24 cellular contexts compared by ENCODE assay signal in the genomic region with DNA sequence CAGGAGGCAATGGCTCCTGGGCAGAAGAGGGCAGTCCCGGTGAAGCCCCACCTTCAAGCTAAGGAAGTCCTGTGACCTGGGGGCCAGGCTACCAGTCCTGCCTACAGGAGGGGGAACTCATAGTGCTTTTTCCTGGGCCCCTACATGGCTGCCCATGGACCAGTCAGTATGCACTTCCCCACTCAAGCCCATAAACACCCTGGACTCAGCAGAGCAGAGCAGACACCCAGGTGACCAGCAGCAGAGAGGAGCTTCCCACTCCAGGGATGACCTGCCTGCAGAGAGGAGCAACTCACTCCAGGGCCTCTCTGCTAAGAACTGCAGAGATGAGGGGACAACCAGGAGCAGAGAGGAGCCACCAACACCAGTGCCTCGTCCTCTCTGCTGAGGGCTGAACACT. TPM values are rescaled to one million over a fixed set of nuclear protein-coding genes. Genes with fewer than 3 reads are reported as not detected.
A peak's percentile ranks its signal among the peaks of the same experiment; 100 is the strongest.
DNase-seq lines count a peak whose midpoint lies in the region; ATAC-seq, FAIRE-seq and TF ChIP-seq lines count a peak whose summit lies in the region.
"Had no signal": no experiment of that assay in that cellular context is flagged by ENCODE, and none has a peak within 500 bp of the region (broad histone marks: within the 10 kb centered on the region; RNA-seq: fewer than 3 reads in every experiment).

No MANE protein-coding gene starts in this region.

- intact Hi-C loops in K562 (cut with micrococcal nuclease) = no loop called here

- no peak overlapping the region for H3K27ac ChIP-seq in K562 (ENCODE audit: extremely low read depth, low read depth, low read length)
- H3K27ac ChIP-seq: BLaER1 treated with 17β-estradiol and CSF1 and Interleukin-3, amounts not matched to agents 10 nM and 100 nM; C4-2B had no signal

- TF ChIP-seq CTCF in K562 (IDR thresholded peaks at IDR 0.05 in 2 of 3, conservative IDR thresholded peaks at IDR 0.05 in 1 of 3; ENCODE audit: insufficient read depth in 2 of 3, low read depth in 1 of 3, low read length in 3 of 3) = no peak
- TF ChIP-seq CTCF in type B pancreatic cell (conservative IDR thresholded peaks at IDR 0.05) = no peak

- CTCF ChIA-PET in K562 (lab: Yijun Ruan, JAX; ENCODE audit: low intra/inter-chr PET ratio) = no interaction called here

- H3K4me3 Mint-ChIP-seq in stimulated activated naive CD8-positive, alpha-beta T cell treated with anti-CD3 and anti-CD28 coated beads, Interleukin-15, amount 100 ng/mL, for 72 hours = no peak overlapping the region
- no peak overlapping the region for H3K4me3 Mint-ChIP-seq in stimulated activated effector memory CD8-positive, alpha-beta T cell treated with anti-CD3 and anti-CD28 coated beads, Interleukin-12 subunit alpha, Interleukin-12 subunit beta, amount 100 ng/mL, for 72 hours
- no peak overlapping the region for H3K4me3 Mint-ChIP-seq in type B pancreatic cell
- H3K4me3 Mint-ChIP-seq: B cell; CD4-positive, alpha-beta T cell; CD8-positive, alpha-beta T cell had no signal

- H3K27me3 ChIP-seq in K562 (ENCODE audit: control insufficient read depth in 2 of 2, insufficient read depth in 2 of 2, low read length in 2 of 2) = peaks cover 4 to 34% of the 10 kb centered on the region in 2 experiments; a peak in 4 of 5 replicates
- H3K27me3 ChIP-seq: BLaER1 treated with 17β-estradiol and CSF1 and Interleukin-3, amounts not matched to agents 10 nM and 100 nM had no signal

- 0% methylated on average over 2 of the region's 2 CpGs for WGBS in K562 (ENCODE audit: insufficient coverage, low coverage, missing lambda C conversion rate)

- POLR2A ChIA-PET in K562 (lab: Yijun Ruan, JAX) = interaction anchor here (0.6 to 1.4 kb wide), 5 partner anchors 9 to 468 kb away, joined by 3 to 7 read pairs (median 4); no protein-coding TSS in a partner anchor

- no peaks in the 10 kb centered on the region for H3K79me2 ChIP-seq in K562 (ENCODE audit: control insufficient read depth, insufficient read depth, low read length)

- H3K9me3 Mint-ChIP-seq in stimulated activated naive CD8-positive, alpha-beta T cell treated with anti-CD3 and anti-CD28 coated beads, Interleukin-15, amount 100 ng/mL, for 72 hours = no peaks in the 10 kb centered on the region
- H3K9me3 Mint-ChIP-seq in stimulated activated effector memory CD8-positive, alpha-beta T cell treated with anti-CD3 and anti-CD28 coated beads, Interleukin-12 subunit alpha, Interleukin-12 subunit beta, amount 100 ng/mL, for 72 hours = no peaks in the 10 kb centered on the region
- no peaks in the 10 kb centered on the region for H3K9me3 Mint-ChIP-seq in type B pancreatic cell
- H3K9me3 Mint-ChIP-seq: CD4-positive, alpha-beta T cell; CD8-positive, alpha-beta T cell had no signal

- no peaks in the 10 kb centered on the region for H3K9me1 ChIP-seq in K562 (ENCODE audit: control insufficient read depth, insufficient read depth, low read length)

- H3K36me3 Mint-ChIP-seq in stimulated activated effector memory CD8-positive, alpha-beta T cell treated with anti-CD3 and anti-CD28 coated beads, Interleukin-12 subunit alpha, Interleukin-12 subunit beta, amount 100 ng/mL, for 72 hours = no peaks in the 10 kb centered on the region
- H3K36me3 Mint-ChIP-seq in type B pancreatic cell = no peaks in the 10 kb centered on the region
- H3K36me3 Mint-ChIP-seq: CD8-positive, alpha-beta T cell had no signal

- no peak overlapping the region for H3K27ac Mint-ChIP-seq in stimulated activated naive CD8-positive, alpha-beta T cell treated with anti-CD3 and anti-CD28 coated beads, Interleukin-15, amount 100 ng/mL, for 72 hours
- H3K27ac Mint-ChIP-seq in stimulated activated effector memory CD8-positive, alpha-beta T cell treated with anti-CD3 and anti-CD28 coated beads, Interleukin-12 subunit alpha, Interleukin-12 subunit beta, amount 100 ng/mL, for 72 hours = no peak overlapping the region
- H3K27ac Mint-ChIP-seq in type B pancreatic cell = no peak overlapping the region
- H3K27ac Mint-ChIP-seq: B cell; CD4-positive, alpha-beta T cell; CD8-positive, alpha-beta T cell had no signal

- no peaks in the 10 kb centered on the region for H4K20me1 ChIP-seq in K562 (replicated peaks; ENCODE audit: control insufficient read depth, insufficient read depth, low read length)
- H4K20me1 ChIP-seq: BLaER1 treated with 17β-estradiol and CSF1 and Interleukin-3, amounts not matched to agents 10 nM and 100 nM had no signal

- no peaks in the 10 kb centered on the region for H3K27me3 Mint-ChIP-seq in stimulated activated naive CD8-positive, alpha-beta T cell treated with anti-CD3 and anti-CD28 coated beads, Interleukin-15, amount 100 ng/mL, for 72 hours
- H3K27me3 Mint-ChIP-seq in type B pancreatic cell = peaks cover 17% of the 10 kb centered on the region

- TF ChIP-seq EP300 in K562 (IDR thresholded peaks at IDR 0.05; ENCODE audit: low read length) = no peak

- H3K4me1 Mint-ChIP-seq in stimulated activated naive CD8-positive, alpha-beta T cell treated with anti-CD3 and anti-CD28 coated beads, Interleukin-15, amount 100 ng/mL, for 72 hours = no peaks in the 10 kb centered on the region
- H3K4me1 Mint-ChIP-seq in stimulated activated effector memory CD8-positive, alpha-beta T cell treated with anti-CD3 and anti-CD28 coated beads, Interleukin-12 subunit alpha, Interleukin-12 subunit beta, amount 100 ng/mL, for 72 hours = no peaks in the 10 kb centered on the region
- no peaks in the 10 kb centered on the region for H3K4me1 Mint-ChIP-seq in type B pancreatic cell (ENCODE audit: unreplicated experiment)
- H3K4me1 Mint-ChIP-seq: B cell had no signal

- no peak for TF ChIP-seq POLR2A in K562 (conservative IDR thresholded peaks at IDR 0.05)

- FAIRE-seq in K562 (lab: Jason Lieb, UNC) = no peak
- FAIRE-seq: A204.1, D721Med, G401.6, GM12891, GM19239 had no signal

- DNase-seq in stimulated activated naive CD8-positive, alpha-beta T cell treated with anti-CD3 and anti-CD28 coated beads, Interleukin-15, Interleukin-2, amounts not matched to agents 100 U/mL and 50 U/mL, for 24 hours = no peak
- no peak for DNase-seq in stimulated activated naive CD8-positive, alpha-beta T cell treated with anti-CD3 and anti-CD28 coated beads, Interleukin-15, amount 100 ng/mL, for 72 hours
- no peak for DNase-seq in K562 (ENCODE audit: extremely low read depth in 1 of 4, low spot score in 3 of 4)
- no peak for DNase-seq in stimulated activated effector memory CD8-positive, alpha-beta T cell treated with anti-CD3 and anti-CD28 coated beads, Interleukin-12 subunit alpha, Interleukin-12 subunit beta, amount 100 ng/mL, for 72 hours (ENCODE audit: low spot score in 2 of 2)
- DNase-seq in AG20443 (ENCODE audit: low spot score) = no peak
- DNase-seq in type B pancreatic cell (ENCODE audit: extremely low spot score, unreplicated experiment) = no peak
- DNase-seq: 8988T; ACHN; AML-193; Caco-2; Calu3; CD4-positive, alpha-beta T cell; CD8-positive, alpha-beta T cell; DMS79 treated with DMSO at 0.1 percent for 48 hours; GF-D8 had no signal

- in situ Hi-C loops in K562 (cut with MboI) = no loop called here

- H3K9ac ChIP-seq in K562 (ENCODE audit: insufficient read depth in 1 of 2, low read depth in 2 of 2, low read length in 2 of 2) = no peak overlapping the region; a peak in 1 of 4 replicates
- H3K9ac ChIP-seq: BLaER1 treated with 17β-estradiol and CSF1 and Interleukin-3, amounts not matched to agents 10 nM and 100 nM had no signal

- H3K4me2 ChIP-seq in K562 (ENCODE audit: insufficient read depth, low read length) = no peak overlapping the region
- H3K4me2 ChIP-seq: BLaER1 treated with 17β-estradiol and CSF1 and Interleukin-3, amounts not matched to agents 10 nM and 100 nM had no signal

- no peaks in the 10 kb centered on the region for H3K36me3 ChIP-seq in K562 (ENCODE audit: control insufficient read depth, insufficient read depth, low read length)
- H3K36me3 ChIP-seq: BLaER1 treated with 17β-estradiol and CSF1 and Interleukin-3, amounts not matched to agents 10 nM and 100 nM had no signal

- H2AFZ ChIP-seq in K562 (ENCODE audit: low read depth, low read length) = no peak overlapping the region

- peaks cover 0 to 6% of the 10 kb centered on the region in 2 experiments; a peak in 1 of 5 replicates for H3K4me1 ChIP-seq in K562 (replicated peaks in 1 of 2; ENCODE audit: control insufficient read depth in 2 of 2, insufficient read depth in 2 of 2, low read length in 2 of 2)
- H3K4me1 ChIP-seq: BLaER1 treated with 17β-estradiol and CSF1 and Interleukin-3, amounts not matched to agents 10 nM and 100 nM; Caco-2 had no signal

- H3K9me3 ChIP-seq in K562 (replicated peaks; ENCODE audit: control insufficient read depth, insufficient read depth, low read depth, low read length) = no peaks in the 10 kb centered on the region
- H3K9me3 ChIP-seq: Caco-2 had no signal

- H3K4me3 ChIP-seq in K562 = no peak overlapping the region
- H3K4me3 ChIP-seq: BLaER1 treated with 17β-estradiol and CSF1 and Interleukin-3, amounts not matched to agents 10 nM and 100 nM had no signal

- no peak for TF ChIP-seq RAD21 in K562 (CRISPR knock-in tag; conservative IDR thresholded peaks at IDR 0.05 in 1 of 2, IDR thresholded peaks at IDR 0.05 in 1 of 2)

- peak; percentile 32 for ATAC-seq in stimulated activated naive CD8-positive, alpha-beta T cell treated with anti-CD3 and anti-CD28 coated beads, Interleukin-15, Interleukin-2, amounts not matched to agents 100 U/mL and 50 U/mL, for 24 hours
- no peak for ATAC-seq in stimulated activated naive CD8-positive, alpha-beta T cell treated with anti-CD3 and anti-CD28 coated beads, Interleukin-15, amount 100 ng/mL, for 72 hours
- ATAC-seq in K562 (peak; percentile 54; the same call in 2 of the 3 replicates), HG03108 (IDR thresholded peaks at IDR 0.05; ENCODE audit: unreplicated experiment) (no peak)
- peak; percentile 11 for ATAC-seq in stimulated activated effector memory CD8-positive, alpha-beta T cell treated with anti-CD3 and anti-CD28 coated beads, Interleukin-12 subunit alpha, Interleukin-12 subunit beta, amount 100 ng/mL, for 72 hours
- ATAC-seq: CD8-positive, alpha-beta T cell had no signal

- no TSS peak for BruUV-seq in K562 (replicated peaks; lab: Mats Ljungman, UMichigan)

RNA-seq across cellular contexts. Expression of a gene that starts 14.3 kb away (rescaled TPM):
- total RNA-seq in K562 (2011; cell fraction: chromatin; rRNA removed; ENCODE audit: low replicate concordance) = 98.1 and 219 TPM in 2 replicates
- 108 and 125 TPM in 2 replicates for total RNA-seq in K562 (2011; cell fraction: nucleolus; rRNA removed)
- total RNA-seq in K562 (2011; cell fraction: nucleoplasm; rRNA removed) = 89.8 and 98.2 TPM in 2 replicates
- total RNA-seq in K562 (2014; rRNA removed) = 16.5 and 20.4 TPM in 2 replicates
- total RNA-seq in K562 (2014; rRNA removed; fragmentation: Illumina TruSeq; extraction: Trizol) = 6.8 and 10.5 TPM in 2 replicates
- total RNA-seq in K562 (2015; rRNA removed; fragmentation: Illumina TruSeq; extraction: Trizol) = 13.4 TPM in 2 replicates
- total RNA-seq in K562 (2021) = 28.4 and 29.1 TPM in 2 replicates
- 13.7 and 23.5 TPM in 2 replicates for polyA plus RNA-seq in K562 (2011; rRNA removed)
- 13.8 and 24.4 TPM in 2 replicates for polyA plus RNA-seq in K562 (2011; cell fraction: cytosol; rRNA removed)
- polyA plus RNA-seq in K562 (2011; cell fraction: nucleus; rRNA removed) = 79.9 and 89.8 TPM in 2 replicates
- 19.5 and 28.6 TPM in 2 replicates for polyA plus RNA-seq in K562 (2012)
- 21.3 and 25.8 TPM in 2 replicates for polyA plus RNA-seq in K562 (2014; fragmentation: Illumina TruSeq; extraction: Trizol)
- polyA plus RNA-seq in K562 (2014; fragmentation: Nextera tagmentation; extraction: Ambion mirVana) = 1 to 10 TPM; 2.4 to 2.6 TPM
- polyA plus RNA-seq in K562 (2014; rRNA removed) = 21.7 and 21.8 TPM in 2 replicates
- polyA minus RNA-seq in K562 (2011; rRNA and poly(A)+ RNA removed) = 11.0 and 11.4 TPM in 2 replicates
- 15.0 and 21.0 TPM in 2 replicates for polyA minus RNA-seq in K562 (2011; cell fraction: cytosol; rRNA and poly(A)+ RNA removed)
- 16.6 and 23.7 TPM in 2 replicates for polyA minus RNA-seq in K562 (2011; cell fraction: nucleus; rRNA and poly(A)+ RNA removed)
- 39.1 and 46.5 TPM in 2 replicates for total RNA-seq in type B pancreatic cell (ENCODE audit: low replicate concordance)

RNA-seq across cellular contexts. Expression of a gene that starts 42.3 kb away (rescaled TPM):
- total RNA-seq in K562 (2011; cell fraction: chromatin; rRNA removed; ENCODE audit: low replicate concordance) = 0.30 and 1.3 TPM in 2 replicates
- 2.2 and 3.3 TPM in 2 replicates for total RNA-seq in K562 (2011; cell fraction: nucleolus; rRNA removed)
- total RNA-seq in K562 (2011; cell fraction: nucleoplasm; rRNA removed) = 1.9 and 2.0 TPM in 2 replicates
- total RNA-seq in K562 (2014; rRNA removed) (0.23 and 0.29 TPM in 2 replicates), K562 (2014; rRNA removed; fragmentation: Illumina TruSeq; extraction: Trizol) (not detected in 2 replicates), K562 (2015; rRNA removed; fragmentation: Illumina TruSeq; extraction: Trizol) (0.11 TPM in 1 of 2 replicates, not detected in the other), K562 (2021) (0.36 and 0.53 TPM in 2 replicates), type B pancreatic cell (ENCODE audit: low replicate concordance) (3.3 and 3.4 TPM in 2 replicates)
- polyA plus RNA-seq in K562 (2011; rRNA removed) (0.35 and 0.74 TPM in 2 replicates), K562 (2014; fragmentation: Illumina TruSeq; extraction: Trizol) (0.16 and 0.37 TPM in 2 replicates), K562 (2014; fragmentation: Nextera tagmentation; extraction: Ambion mirVana) (not detected), K562 (2014; rRNA removed) (0.45 and 0.65 TPM in 2 replicates)
- polyA plus RNA-seq in K562 (2011; cell fraction: cytosol; rRNA removed) = 1.0 and 1.8 TPM in 2 replicates
- polyA plus RNA-seq in K562 (2011; cell fraction: nucleus; rRNA removed) = 0.87 and 1.3 TPM in 2 replicates
- 0.59 and 0.60 TPM in 2 replicates for polyA plus RNA-seq in K562 (2012)
- polyA minus RNA-seq in K562 (2011; rRNA and poly(A)+ RNA removed) = 0.25 and 0.27 TPM in 2 replicates
- polyA minus RNA-seq in K562 (2011; cell fraction: cytosol; rRNA and poly(A)+ RNA removed) = not detected in 2 replicates
- polyA minus RNA-seq in K562 (2011; cell fraction: nucleus; rRNA and poly(A)+ RNA removed) = 0.13 and 0.44 TPM in 2 replicates
- total RNA-seq: B cell had no signal

RNA-seq across cellular contexts. Expression of a gene that starts 43.6 kb away (rescaled TPM):
- total RNA-seq in K562 (2011; cell fraction: chromatin; rRNA removed; ENCODE audit: low replicate concordance) = 31.3 and 42.8 TPM in 2 replicates
- total RNA-seq in K562 (2011; cell fraction: nucleolus; rRNA removed) = 14.2 and 16.4 TPM in 2 replicates
- total RNA-seq in K562 (2011; cell fraction: nucleoplasm; rRNA removed) = 17.2 and 19.3 TPM in 2 replicates
- total RNA-seq in K562 (2014; rRNA removed) = 7.9 and 10.2 TPM in 2 replicates
- 7.5 and 8.6 TPM in 2 replicates for total RNA-seq in K562 (2014; rRNA removed; fragmentation: Illumina TruSeq; extraction: Trizol)
- total RNA-seq in K562 (2015; rRNA removed; fragmentation: Illumina TruSeq; extraction: Trizol) = 8.4 and 9.2 TPM in 2 replicates
- 16.9 and 17.8 TPM in 2 replicates for total RNA-seq in K562 (2021)
- 19.0 and 24.6 TPM in 2 replicates for polyA plus RNA-seq in K562 (2011; rRNA removed)
- polyA plus RNA-seq in K562 (2011; cell fraction: cytosol; rRNA removed) = 18.0 and 21.3 TPM in 2 replicates
- polyA plus RNA-seq in K562 (2011; cell fraction: nucleus; rRNA removed) = 35.5 and 47.6 TPM in 2 replicates
- polyA plus RNA-seq in K562 (2012) = 13.6 and 14.5 TPM in 2 replicates
- 15.5 and 17.5 TPM in 2 replicates for polyA plus RNA-seq in K562 (2014; fragmentation: Illumina TruSeq; extraction: Trizol)
- 1 to 10 TPM; 3.2 to 3.6 TPM for polyA plus RNA-seq in K562 (2014; fragmentation: Nextera tagmentation; extraction: Ambion mirVana)
- polyA plus RNA-seq in K562 (2014; rRNA removed) = 8.7 and 9.7 TPM in 2 replicates
- polyA minus RNA-seq in K562 (2011; rRNA and poly(A)+ RNA removed) = 36.5 and 39.7 TPM in 2 replicates
- polyA minus RNA-seq in K562 (2011; cell fraction: cytosol; rRNA and poly(A)+ RNA removed) = 26.8 and 29.1 TPM in 2 replicates
- polyA minus RNA-seq in K562 (2011; cell fraction: nucleus; rRNA and poly(A)+ RNA removed) = 13.2 and 26.0 TPM in 2 replicates
- total RNA-seq in type B pancreatic cell (ENCODE audit: low replicate concordance) = 13.3 and 23.3 TPM in 2 replicates

Comparison
In these comparisons a context has a peak if more than half of its experiments do, and no peak if none do; other contexts are left out.
1. ATAC-seq: peak in stimulated activated naive CD8-positive, alpha-beta T cell treated with anti-CD3 and anti-CD28 coated beads, Interleukin-15, Interleukin-2, amounts not matched to agents 100 U/mL and 50 U/mL, for 24 hours (single experiment), K562 (single experiment) and stimulated activated effector memory CD8-positive, alpha-beta T cell treated with anti-CD3 and anti-CD28 coated beads, Interleukin-12 subunit alpha, Interleukin-12 subunit beta, amount 100 ng/mL, for 72 hours (single experiment); none in stimulated activated naive CD8-positive, alpha-beta T cell treated with anti-CD3 and anti-CD28 coated beads, Interleukin-15, amount 100 ng/mL, for 72 hours (single experiment) and HG03108 (single experiment).